Comparison of ENCODE assay signal across 24 cellular contexts in genomic region chr22:47445212-47445611, GRCh38.
A peak's percentile ranks its signal among the peaks of the same experiment; 100 is the strongest.
DNase-seq lines count a peak whose midpoint lies in the region; FAIRE-seq and TF ChIP-seq lines count a peak whose summit lies in the region.
"Had no signal": no experiment of that assay in that cellular context is flagged by ENCODE, and none has a peak within 500 bp of the region (broad histone marks: within the 10 kb centered on the region; RNA-seq: fewer than 3 reads in every experiment).

No MANE protein-coding gene starts in this region.

- no peak overlapping the region for H3K9ac ChIP-seq in SK-N-SH

- peak; percentile 56 for DNase-seq in coronary artery (ENCODE audit: low spot score)
- DNase-seq in esophagus muscularis mucosa (ENCODE audit: extremely low spot score), result peak; percentile 85
- DNase-seq in osteocyte (ENCODE audit: extremely low spot score, unreplicated experiment), result peak; percentile 64
- DNase-seq in urothelium cell line (ENCODE audit: low spot score), result no peak
- no peak for DNase-seq in anterior cingulate cortex (lab: John Stamatoyannopoulos, UW)
- no peak for DNase-seq in HuH-7 (ENCODE audit: low spot score)
- DNase-seq in NCI-H82 treated with DMSO at 0.1 percent for 48 hours (lab: John Stamatoyannopoulos, UW; ENCODE audit: unreplicated experiment), result no peak
- no peak for DNase-seq in SK-N-SH
- DNase-seq: ACHN; BE2C; C1 segment of cervical spinal cord; CD4-positive, CD25-positive, alpha-beta regulatory T cell; CD8-positive, alpha-beta memory T cell; COR-L47; DMS 273 treated with DMSO at 0.1 percent for 48 hours; DMS53; DND-41; EL; GOT3; H9 had no signal

- H2AFZ ChIP-seq in SK-N-SH (ENCODE audit: low read depth), result no peak overlapping the region

- peak; percentile 95 for FAIRE-seq in urothelium cell line (lab: Jason Lieb, UNC)
- FAIRE-seq: A204.1, G401.6, GM12892, GM18507 had no signal

- TF ChIP-seq CTCF in coronary artery (IDR thresholded peaks at IDR 0.05) (no peak), esophagus muscularis mucosa (IDR thresholded peaks at IDR 0.05) (no peak), osteocyte (IDR thresholded peaks at IDR 0.05) (no peak), SK-N-SH (IDR thresholded peaks at IDR 0.05) (no peak)

- H3K79me2 ChIP-seq in SK-N-SH (ENCODE audit: insufficient read depth), result no peaks in the 10 kb centered on the region

- TF ChIP-seq RAD21 in SK-N-SH (IDR thresholded peaks at IDR 0.05; ENCODE audit: low read length), result no peak

- no peak overlapping the region for H3K27ac Mint-ChIP-seq in osteocyte (ENCODE audit: unreplicated experiment)
- H3K27ac Mint-ChIP-seq: CD4-positive, CD25-positive, alpha-beta regulatory T cell; CD8-positive, alpha-beta memory T cell; H9 had no signal

- no peaks in the 10 kb centered on the region for H3K27me3 Mint-ChIP-seq in osteocyte (ENCODE audit: unreplicated experiment)

- intact Hi-C loops in esophagus muscularis mucosa (cut with DNase I), result no loop called here

- no peaks in the 10 kb centered on the region for H3K4me1 ChIP-seq in esophagus muscularis mucosa
- H3K4me1 ChIP-seq in SK-N-SH (ENCODE audit: control insufficient read depth in 1 of 2, insufficient read depth in 2 of 2, low read depth in 1 of 2, low read length in 1 of 2), result peaks cover 0 to under 1% of the 10 kb centered on the region in 2 experiments; a peak in 1 of 4 replicates
- H3K4me1 ChIP-seq: BE2C had no signal

- no peak overlapping the region for H3K4me3 Mint-ChIP-seq in osteocyte (ENCODE audit: unreplicated experiment)
- H3K4me3 Mint-ChIP-seq: CD4-positive, CD25-positive, alpha-beta regulatory T cell; CD8-positive, alpha-beta memory T cell had no signal

- H3K36me3 Mint-ChIP-seq in osteocyte (ENCODE audit: unreplicated experiment), result no peaks in the 10 kb centered on the region
- H3K36me3 Mint-ChIP-seq: CD4-positive, CD25-positive, alpha-beta regulatory T cell had no signal

- no peaks in the 10 kb centered on the region for H3K9me2 ChIP-seq in SK-N-SH

- no peaks in the 10 kb centered on the region for H4K20me1 ChIP-seq in SK-N-SH (ENCODE audit: insufficient read depth)

- CTCF ChIA-PET in SK-N-SH (lab: Yijun Ruan, JAX), result no interaction called here

- H3K36me3 ChIP-seq in esophagus muscularis mucosa (no peaks in the 10 kb centered on the region), SK-N-SH (replicated peaks in 1 of 2; ENCODE audit: control insufficient read depth in 1 of 2, insufficient read depth in 2 of 2, low read length in 1 of 2) (no peaks in the 10 kb centered on the region)
- H3K36me3 ChIP-seq: BE2C had no signal

- TF ChIP-seq POLR2A in esophagus muscularis mucosa (IDR thresholded peaks at IDR 0.05; ENCODE audit: low read depth), result no peak

- H3K9me3 Mint-ChIP-seq in osteocyte (ENCODE audit: unreplicated experiment), result peaks cover 28% of the 10 kb centered on the region

- H3F3A ChIP-seq in SK-N-SH (replicated peaks; ENCODE audit: insufficient read depth), result no peaks in the 10 kb centered on the region

- H3K27ac ChIP-seq in coronary artery (no peak overlapping the region), esophagus muscularis mucosa (replicated peaks in 1 of 4) (no peak overlapping the region), SK-N-SH (ENCODE audit: low read depth in 2 of 2, low read length in 1 of 2) (no peak overlapping the region)

- no peaks in the 10 kb centered on the region for H3K4me1 Mint-ChIP-seq in osteocyte (ENCODE audit: unreplicated experiment)
- H3K4me1 Mint-ChIP-seq: CD4-positive, CD25-positive, alpha-beta regulatory T cell; CD8-positive, alpha-beta memory T cell; H9 had no signal

- H3K9me3 ChIP-seq in esophagus muscularis mucosa (peaks cover 0 to 11% (median 0%) of the 10 kb centered on the region in 4 donors), SK-N-SH (no peaks in the 10 kb centered on the region)
- H3K9me3 ChIP-seq: BE2C had no signal

- H3K4me3 ChIP-seq in coronary artery (no peak overlapping the region), esophagus muscularis mucosa (no peak overlapping the region), SK-N-SH (ENCODE audit: low read depth in 2 of 2, low read length in 1 of 2) (no peak overlapping the region)

- H3K27me3 ChIP-seq in esophagus muscularis mucosa, result peaks cover 0 to 38% (median 0%) of the 10 kb centered on the region in 4 donors
- H3K27me3 ChIP-seq in SK-N-SH (ENCODE audit: insufficient read depth), result no peaks in the 10 kb centered on the region
- H3K27me3 ChIP-seq: BE2C had no signal

- H3K4me2 ChIP-seq in SK-N-SH, result no peak overlapping the region

- WGBS in esophagus muscularis mucosa, result 75% methylated on average over 5 of the region's 5 CpGs
- 34% methylated on average over 5 of the region's 5 CpGs for WGBS in SK-N-SH (ENCODE audit: low lambda C conversion rate)

- POLR2A ChIA-PET in SK-N-SH (lab: Yijun Ruan, JAX), result no interaction called here

- TF ChIP-seq EP300 in esophagus muscularis mucosa (IDR thresholded peaks at IDR 0.05) (no peak), SK-N-SH (IDR thresholded peaks at IDR 0.05; ENCODE audit: borderline replicate concordance in 1 of 2, low read depth in 1 of 2, low read length in 1 of 2) (no peak)

TF ChIP-seq in SK-N-SH, 30 proteins besides CTCF, POLR2A, EP300 and RAD21:
- TF ChIP-seq NFIC (IDR thresholded peaks at IDR 0.05; ENCODE audit: borderline replicate concordance) (no peak), RXRA (IDR thresholded peaks at IDR 0.05; ENCODE audit: borderline replicate concordance, low read depth) (no peak), GABPA (IDR thresholded peaks at IDR 0.05; ENCODE audit: low read depth) (no peak), YY1 (IDR thresholded peaks at IDR 0.05; ENCODE audit: low read depth) (no peak), NRF1 (IDR thresholded peaks at IDR 0.05; ENCODE audit: low read depth, low read length) (no peak)

Comparison
In these comparisons a context has a peak if more than half of its experiments do, and no peak if none do; other contexts are left out.
1. DNase-seq: peak in coronary artery (single experiment), esophagus muscularis mucosa (single experiment) and osteocyte (single experiment); none in urothelium cell line (single experiment), anterior cingulate cortex (0 of 58), HuH-7 (single experiment), NCI-H82 treated with DMSO at 0.1 percent for 48 hours (single experiment) and SK-N-SH (single experiment).